Comparison of ENCODE assay signal across 27 cellular contexts in genomic region chr1:93671090-93671743, GRCh38. TPM values are rescaled to one million over a fixed set of nuclear protein-coding genes. Genes with fewer than 3 reads are reported as not detected.
A peak's percentile ranks its signal among the peaks of the same experiment; 100 is the strongest.
DNase-seq lines count a peak whose midpoint lies in the region; ATAC-seq and TF ChIP-seq lines count a peak whose summit lies in the region.
"Had no signal": no experiment of that assay in that cellular context is flagged by ENCODE, and none has a peak within 500 bp of the region (broad histone marks: within the 10 kb centered on the region; RNA-seq: fewer than 3 reads in every experiment).

No MANE protein-coding gene starts in this region.

- peaks cover 100% of the 10 kb centered on the region for H3K79me2 ChIP-seq in PC-9 (ENCODE audit: low read depth)

- POLR2A ChIA-PET in Caco-2 (lab: Charles Lee) (interaction anchor here (0.7 kb wide), 1 partner anchor 24 kb away, joined by 3 read pairs; no protein-coding TSS in a partner anchor), PC-9 (lab: Charles Lee; ENCODE audit: unreplicated experiment) (interaction anchor here (0.7 to 0.9 kb wide), 2 partner anchors 9 to 144 kb away, joined by 3 to 7 read pairs; no protein-coding TSS in a partner anchor)
- POLR2A ChIA-PET in activated CD4-positive, alpha-beta memory T cell treated with anti-CD3 and anti-CD28 coated beads for 36 hours (lab: Charles Lee): no interaction called here

- peak overlapping the region; percentile 88 for H3K4me2 ChIP-seq in PC-9

- peak overlapping the region; percentile 62 for H3K27ac ChIP-seq in PC-9
- H3K27ac ChIP-seq in left lung: peak overlapping the region; percentile 64 to 66
- peak overlapping the region; percentile 74 for H3K27ac ChIP-seq in suprapubic skin

- peaks cover 98% of the 10 kb centered on the region for H4K20me1 ChIP-seq in PC-9 (ENCODE audit: insufficient read depth)

- no peak overlapping the region for H3K27ac Mint-ChIP-seq in Caco-2 (ENCODE audit: unreplicated experiment)
- no peak overlapping the region for H3K27ac Mint-ChIP-seq in activated CD4-positive, alpha-beta memory T cell treated with anti-CD3 and anti-CD28 coated beads for 36 hours
- H3K27ac Mint-ChIP-seq: activated CD8-positive, alpha-beta T cell treated with anti-CD3 and anti-CD28 coated beads for 36 hours; activated naive CD4-positive, alpha-beta T cell treated with anti-CD3 and anti-CD28 coated beads, Interleukin-2, amount 50 U/mL, for 72 hours; naive thymus-derived CD8-positive, alpha-beta T cell; stimulated activated naive CD8-positive, alpha-beta T cell treated with anti-CD3 and anti-CD28 coated beads, Interleukin-15, amount 100 ng/mL, for 72 hours had no signal

- CTCF ChIA-PET in Caco-2 (lab: Charles Lee): interaction anchor here (1.0 to 1.5 kb wide), 2 partner anchors 10 to 42 kb away, joined by 3 to 10 read pairs; partner anchors contain the start of gene BCAR3
- CTCF ChIA-PET in PC-9 (lab: Charles Lee): no interaction called here
- CTCF ChIA-PET in activated CD4-positive, alpha-beta memory T cell treated with anti-CD3 and anti-CD28 coated beads for 36 hours (lab: Charles Lee): interaction anchor here (0.7 kb wide), 1 partner anchor 24 kb away, joined by 4 read pairs; no protein-coding TSS in a partner anchor

- H3K27me3 ChIP-seq in Caco-2 (replicated peaks; ENCODE audit: control insufficient read depth, insufficient read depth, low read length) (no peaks in the 10 kb centered on the region), PC-9 (ENCODE audit: insufficient read depth, low read depth) (no peaks in the 10 kb centered on the region), left lung (no peaks in the 10 kb centered on the region), suprapubic skin (no peaks in the 10 kb centered on the region)
- H3K27me3 ChIP-seq: gastroesophageal sphincter, SJCRH30 had no signal

- no TSS peak for BruUV-seq in Caco-2 (replicated peaks; lab: Mats Ljungman, UMichigan)
- no TSS peak for BruUV-seq in PC-9 (replicated peaks; lab: Mats Ljungman, UMichigan)

- no peaks in the 10 kb centered on the region for H3K27me3 Mint-ChIP-seq in Caco-2 (ENCODE audit: insufficient read depth, unreplicated experiment)
- no peaks in the 10 kb centered on the region for H3K27me3 Mint-ChIP-seq in activated T-cell treated with anti-CD3 and anti-CD28 coated beads, Interleukin-2, amount 50 U/mL, for 4 hours (ENCODE audit: low read depth)
- H3K27me3 Mint-ChIP-seq in activated CD4-positive, alpha-beta memory T cell treated with anti-CD3 and anti-CD28 coated beads for 36 hours: peaks cover 2% of the 10 kb centered on the region
- H3K27me3 Mint-ChIP-seq: activated CD8-positive, alpha-beta T cell treated with anti-CD3 and anti-CD28 coated beads for 36 hours had no signal

- H3K9me3 ChIP-seq in Caco-2 (no peaks in the 10 kb centered on the region), PC-9 (ENCODE audit: insufficient read depth, low read depth) (no peaks in the 10 kb centered on the region), left lung (no peaks in the 10 kb centered on the region), suprapubic skin (no peaks in the 10 kb centered on the region)
- H3K9me3 ChIP-seq: gastroesophageal sphincter, prostate gland, SJCRH30 had no signal

- H3K9me3 Mint-ChIP-seq in Caco-2 (ENCODE audit: unreplicated experiment): no peaks in the 10 kb centered on the region
- no peaks in the 10 kb centered on the region for H3K9me3 Mint-ChIP-seq in activated T-cell treated with anti-CD3 and anti-CD28 coated beads, Interleukin-2, amount 50 U/mL, for 4 hours
- no peaks in the 10 kb centered on the region for H3K9me3 Mint-ChIP-seq in activated CD4-positive, alpha-beta memory T cell treated with anti-CD3 and anti-CD28 coated beads for 36 hours
- H3K9me3 Mint-ChIP-seq: activated CD8-positive, alpha-beta T cell treated with anti-CD3 and anti-CD28 coated beads for 36 hours; activated naive CD4-positive, alpha-beta T cell treated with anti-CD3 and anti-CD28 coated beads, Interleukin-2, amount 50 U/mL, for 72 hours; CD14-positive monocyte; naive thymus-derived CD8-positive, alpha-beta T cell; stimulated activated naive CD8-positive, alpha-beta T cell treated with anti-CD3 and anti-CD28 coated beads, Interleukin-15, amount 100 ng/mL, for 72 hours had no signal

- H3K9me2 ChIP-seq in PC-9 (ENCODE audit: insufficient read depth): no peaks in the 10 kb centered on the region

- H3K4me1 Mint-ChIP-seq in Caco-2 (ENCODE audit: low read depth, unreplicated experiment): peaks cover 13% of the 10 kb centered on the region
- no peaks in the 10 kb centered on the region for H3K4me1 Mint-ChIP-seq in activated T-cell treated with anti-CD3 and anti-CD28 coated beads, Interleukin-2, amount 50 U/mL, for 4 hours (ENCODE audit: low read depth)
- H3K4me1 Mint-ChIP-seq in activated CD4-positive, alpha-beta memory T cell treated with anti-CD3 and anti-CD28 coated beads for 36 hours (ENCODE audit: low read depth): no peaks in the 10 kb centered on the region
- H3K4me1 Mint-ChIP-seq: stimulated activated naive CD8-positive, alpha-beta T cell treated with anti-CD3 and anti-CD28 coated beads, Interleukin-15, amount 100 ng/mL, for 72 hours had no signal

- no peak overlapping the region for H2AFZ ChIP-seq in PC-9

- TF ChIP-seq POLR2A in suprapubic skin (IDR thresholded peaks at IDR 0.05): no peak

- DNase-seq in Caco-2: peak; percentile 19 to 52
- no peak for DNase-seq in PC-9
- no peak for DNase-seq in left lung
- DNase-seq in suprapubic skin (ENCODE audit: low spot score in 2 of 2): no peak
- DNase-seq in activated T-cell treated with anti-CD3 and anti-CD28 coated beads, Interleukin-2, amount 50 U/mL, for 4 hours: no peak
- DNase-seq in activated CD4-positive, alpha-beta memory T cell treated with anti-CD3 and anti-CD28 coated beads for 36 hours: no peak
- no peak for DNase-seq in NCI-H2029 treated with DMSO at 0.1 percent for 48 hours (lab: John Stamatoyannopoulos, UW)
- DNase-seq: activated CD4-positive, CD25-positive, alpha-beta regulatory T cell treated with anti-CD3 and anti-CD28 coated beads, Interleukin-2, amount 50 U/mL, for 72 hours; activated CD8-positive, alpha-beta T cell treated with anti-CD3 and anti-CD28 coated beads for 36 hours; effector memory CD4-positive, alpha-beta T cell; HCEC 1CT; Karpas-422; MV-4-11; naive thymus-derived CD8-positive, alpha-beta T cell; NCI-H146; NCI-H2171 treated with DMSO at 0.1 percent for 48 hours; NCI-H510A treated with DMSO at 0.1 percent for 48 hours; stimulated activated CD8-positive, alpha-beta memory T cell treated with anti-CD3 and anti-CD28 coated beads, Interleukin-4, amount 100 ng/mL, for 48 hours; stimulated activated naive CD8-positive, alpha-beta T cell treated with anti-CD3 and anti-CD28 coated beads, Interleukin-15, amount 100 ng/mL, for 72 hours; T-helper 1 cell had no signal

- peaks cover 100% of the 10 kb centered on the region for H3F3A ChIP-seq in PC-9 (ENCODE audit: insufficient read depth, low read depth)

- no peak overlapping the region for H3K4me3 Mint-ChIP-seq in Caco-2 (ENCODE audit: unreplicated experiment)
- H3K4me3 Mint-ChIP-seq in activated T-cell treated with anti-CD3 and anti-CD28 coated beads, Interleukin-2, amount 50 U/mL, for 4 hours: no peak overlapping the region
- no peak overlapping the region for H3K4me3 Mint-ChIP-seq in activated CD4-positive, alpha-beta memory T cell treated with anti-CD3 and anti-CD28 coated beads for 36 hours
- H3K4me3 Mint-ChIP-seq: activated CD8-positive, alpha-beta T cell treated with anti-CD3 and anti-CD28 coated beads for 36 hours; naive thymus-derived CD8-positive, alpha-beta T cell; stimulated activated naive CD8-positive, alpha-beta T cell treated with anti-CD3 and anti-CD28 coated beads, Interleukin-15, amount 100 ng/mL, for 72 hours had no signal

- ATAC-seq in left lung (no peak), HG03108 (IDR thresholded peaks at IDR 0.05; ENCODE audit: unreplicated experiment) (no peak)
- ATAC-seq in activated T-cell treated with anti-CD3 and anti-CD28 coated beads, Interleukin-2, amount 50 U/mL, for 4 hours: no peak
- ATAC-seq: activated CD8-positive, alpha-beta T cell treated with anti-CD3 and anti-CD28 coated beads for 36 hours; activated naive CD4-positive, alpha-beta T cell treated with anti-CD3 and anti-CD28 coated beads, Interleukin-2, amount 50 U/mL, for 72 hours; naive thymus-derived CD8-positive, alpha-beta T cell; stimulated activated naive CD8-positive, alpha-beta T cell treated with anti-CD3 and anti-CD28 coated beads, Interleukin-15, amount 100 ng/mL, for 72 hours had no signal

- intact Hi-C loops in Caco-2 (cut with micrococcal nuclease; ENCODE audit: unreplicated experiment) (loop anchor here (10.0 kb wide), 1 partner anchor 94 kb away; no protein-coding TSS in a partner anchor), PC-9 (cut with micrococcal nuclease; ENCODE audit: unreplicated experiment) (no loop called here), left lung (cut with DNase I) (no loop called here)
- intact Hi-C loops in activated CD4-positive, alpha-beta memory T cell treated with anti-CD3 and anti-CD28 coated beads for 36 hours (cut with micrococcal nuclease): no loop called here

- H3K4me3 ChIP-seq in Caco-2 (ENCODE audit: low read depth, low read length) (no peak overlapping the region), PC-9 (no peak overlapping the region), left lung (no peak overlapping the region), suprapubic skin (no peak overlapping the region)
- H3K4me3 ChIP-seq: gastroesophageal sphincter, prostate gland, SJCRH30, skin epidermis had no signal

- peaks cover 14% of the 10 kb centered on the region for H3K36me3 Mint-ChIP-seq in Caco-2 (ENCODE audit: insufficient read depth, unreplicated experiment)
- H3K36me3 Mint-ChIP-seq in activated T-cell treated with anti-CD3 and anti-CD28 coated beads, Interleukin-2, amount 50 U/mL, for 4 hours (ENCODE audit: insufficient read depth): no peaks in the 10 kb centered on the region
- no peaks in the 10 kb centered on the region for H3K36me3 Mint-ChIP-seq in activated CD4-positive, alpha-beta memory T cell treated with anti-CD3 and anti-CD28 coated beads for 36 hours
- H3K36me3 Mint-ChIP-seq: activated naive CD4-positive, alpha-beta T cell treated with anti-CD3 and anti-CD28 coated beads, Interleukin-2, amount 50 U/mL, for 72 hours; CD14-positive monocyte; naive thymus-derived CD8-positive, alpha-beta T cell had no signal

- 95% methylated on average over 12 of the region's 12 CpGs for WGBS in suprapubic skin

- H3K36me3 ChIP-seq in Caco-2 (ENCODE audit: control insufficient read depth, insufficient read depth, low read length) (no peaks in the 10 kb centered on the region), PC-9 (ENCODE audit: low read depth) (peaks cover 83% of the 10 kb centered on the region), left lung (peaks cover 0 to 3% of the 10 kb centered on the region in 2 donors), suprapubic skin (no peaks in the 10 kb centered on the region)
- H3K36me3 ChIP-seq: prostate gland had no signal

- peaks cover 41% of the 10 kb centered on the region for H3K4me1 ChIP-seq in Caco-2
- H3K4me1 ChIP-seq in PC-9 (replicated peaks; ENCODE audit: insufficient read depth): peaks cover 100% of the 10 kb centered on the region
- H3K4me1 ChIP-seq in left lung: peaks cover 50 to 77% of the 10 kb centered on the region in 2 donors
- peaks cover 96% of the 10 kb centered on the region for H3K4me1 ChIP-seq in suprapubic skin

- no peak for TF ChIP-seq EP300 in suprapubic skin (IDR thresholded peaks at IDR 0.05)

- TF ChIP-seq CTCF in Caco-2 (IDR thresholded peaks at IDR 0.05; ENCODE audit: insufficient read depth in 1 of 2, low read depth in 1 of 2, low read length in 1 of 2, severe bottlenecking in 1 of 2, unreplicated experiment in 1 of 2): no peak
- no peak for TF ChIP-seq CTCF in PC-9 (conservative IDR thresholded peaks at IDR 0.05)
- TF ChIP-seq CTCF in left lung (IDR thresholded peaks at IDR 0.05): no peak
- no peak for TF ChIP-seq CTCF in suprapubic skin (IDR thresholded peaks at IDR 0.05)

RNA-seq across cellular contexts. Expression of gene BCAR3, which starts 10.4 kb away (rescaled TPM):
- total RNA-seq in Caco-2 (2022) (9.3 and 9.9 TPM in 2 replicates), PC-9 (2021) (62.5 and 70.0 TPM in 2 replicates), left lung (10 to 100 TPM; 18.7 to 26.0 TPM), suprapubic skin (10 to 100 TPM; 15.9 to 49.6 (median 30.8) TPM)
- total RNA-seq in activated T-cell treated with anti-CD3 and anti-CD28 coated beads, Interleukin-2, amount 50 U/mL, for 4 hours: 1 to 10 TPM in 2 of 3 donors, under 1 TPM in 1; 0.53 to 1.7 (median 1.2) TPM
- total RNA-seq in activated CD4-positive, alpha-beta memory T cell treated with anti-CD3 and anti-CD28 coated beads for 36 hours: under 1 TPM; 0.74 to 0.82 TPM

Comparison
In these comparisons a context has a peak if more than half of its experiments do, and no peak if none do; other contexts are left out.
1. DNase-seq: peak in Caco-2 (2 of 2); none in PC-9 (0 of 2), left lung (0 of 2), suprapubic skin (0 of 2), activated T-cell treated with anti-CD3 and anti-CD28 coated beads, Interleukin-2, amount 50 U/mL, for 4 hours (single experiment), activated CD4-positive, alpha-beta memory T cell treated with anti-CD3 and anti-CD28 coated beads for 36 hours (single experiment) and NCI-H2029 treated with DMSO at 0.1 percent for 48 hours (single experiment).
2. Peak in every context shown above with its lines, with median percentiles within 50 percentile points of each other: H3K27ac ChIP-seq.